8 cellular contexts compared by ENCODE assay signal in the genomic region with DNA sequence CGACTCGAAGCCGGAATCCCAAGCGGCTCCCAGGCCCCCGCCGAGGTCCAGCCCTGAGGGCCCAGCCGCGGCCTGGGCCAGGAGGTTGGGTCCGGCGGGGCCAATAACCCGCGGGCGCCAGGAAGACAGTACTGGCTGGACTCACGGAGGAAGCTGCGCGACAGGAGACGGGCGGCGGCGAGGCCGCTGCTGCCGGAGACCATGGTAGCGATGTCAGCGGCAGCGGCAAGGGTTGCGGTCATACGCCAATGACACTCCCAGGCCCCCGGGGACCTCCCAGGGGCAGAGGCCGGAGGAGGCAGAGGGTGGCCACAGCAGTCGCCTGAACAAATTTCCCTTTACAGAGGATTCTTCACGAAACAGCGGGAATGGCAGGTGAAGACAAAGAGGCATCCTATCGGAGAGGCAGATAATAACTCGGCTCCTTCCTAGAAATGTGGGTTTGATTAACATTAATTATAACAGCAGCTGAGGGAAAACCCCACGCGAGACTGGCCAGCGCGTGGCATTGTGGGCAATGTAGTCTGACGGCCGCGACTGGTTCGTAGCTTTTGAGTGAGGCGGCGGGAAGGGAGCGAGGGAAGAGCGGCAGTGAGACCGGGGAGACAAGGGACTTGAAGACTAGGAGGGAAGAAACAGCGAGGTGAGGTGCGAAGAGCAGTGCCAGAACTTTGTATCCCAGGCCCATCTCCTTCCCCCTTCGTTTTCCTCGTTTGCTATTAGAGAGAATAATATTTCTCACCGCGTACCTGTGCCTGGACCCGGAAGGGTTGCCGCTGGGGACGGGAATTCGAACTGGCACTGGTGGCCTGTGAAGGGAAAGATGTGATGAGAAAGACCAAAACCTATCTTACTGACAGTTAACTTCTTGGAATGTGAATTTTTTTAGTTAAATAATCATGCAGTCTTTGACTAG. TPM values are rescaled to one million over a fixed set of nuclear protein-coding genes. Genes with fewer than 3 reads are reported as not detected.
A peak's percentile ranks its signal among the peaks of the same experiment; 100 is the strongest.
DNase-seq lines count a peak whose midpoint lies in the region; ATAC-seq and TF ChIP-seq lines count a peak whose summit lies in the region.

SUCLG1 (minus strand) TSS at position 253 of the 916 bp plus-strand sequence; CDS start at position 242, 11 bp downstream.

- peak; percentile 96 for ATAC-seq in HG02623 (IDR thresholded peaks at IDR 0.05; ENCODE audit: unreplicated experiment)

- H3K4me1 Mint-ChIP-seq in activated naive CD8-positive, alpha-beta T cell (ENCODE audit: low read depth) = peaks cover 47% of the 10 kb centered on the region
- H3K4me1 Mint-ChIP-seq in glutamatergic neuron (ENCODE audit: low read depth, unreplicated experiment) (peaks cover 4% of the 10 kb centered on the region), osteocyte (ENCODE audit: unreplicated experiment) (peaks cover 30% of the 10 kb centered on the region)

- no peaks in the 10 kb centered on the region for H3K27me3 ChIP-seq in thymus (ENCODE audit: control insufficient read depth, insufficient read depth)

- peak within 1 kb of the TSS; percentile 81 for H3K27ac ChIP-seq in thymus (ENCODE audit: low read depth)

- peak within 1 kb of the TSS; percentile 99 for H3K27ac Mint-ChIP-seq in activated naive CD8-positive, alpha-beta T cell
- H3K27ac Mint-ChIP-seq in glutamatergic neuron (ENCODE audit: unreplicated experiment) = peak within 1 kb of the TSS; percentile 96
- H3K27ac Mint-ChIP-seq in osteocyte (ENCODE audit: unreplicated experiment) = peak within 1 kb of the TSS; percentile 98

- under 1% methylated on average over 57 of the region's 57 CpGs for WGBS in thymus

- peak within 1 kb of the TSS; percentile 93 for H3K4me3 Mint-ChIP-seq in activated naive CD8-positive, alpha-beta T cell
- H3K4me3 Mint-ChIP-seq in glutamatergic neuron (ENCODE audit: unreplicated experiment) = peak within 1 kb of the TSS; percentile 95
- H3K4me3 Mint-ChIP-seq in osteocyte (ENCODE audit: unreplicated experiment) = peak within 1 kb of the TSS; percentile 96

- no peaks in the 10 kb centered on the region for H3K9me3 Mint-ChIP-seq in activated naive CD8-positive, alpha-beta T cell (ENCODE audit: low read depth)
- no peaks in the 10 kb centered on the region for H3K9me3 Mint-ChIP-seq in glutamatergic neuron (ENCODE audit: unreplicated experiment)
- H3K9me3 Mint-ChIP-seq in osteocyte (ENCODE audit: unreplicated experiment) = no peaks in the 10 kb centered on the region

- TF ChIP-seq CTCF in GM10248 (IDR thresholded peaks at IDR 0.05; ENCODE audit: control extremely low read depth, extremely low read depth, low read depth, missing control alignments) = no peak
- no peak for TF ChIP-seq CTCF in glutamatergic neuron (IDR thresholded peaks at IDR 0.05; ENCODE audit: partially characterized antibody, unreplicated experiment)
- no peak for TF ChIP-seq CTCF in osteocyte (IDR thresholded peaks at IDR 0.05)

- POLR2A ChIA-PET in GM10248 (lab: Yijun Ruan, JAX) = interaction anchor here (0.5 to 0.6 kb wide), 2 partner anchors 12 to 901 kb away, joined by 3 to 5 read pairs; no protein-coding TSS in a partner anchor

- H3K9me3 ChIP-seq in thymus (ENCODE audit: control insufficient read depth) = no peaks in the 10 kb centered on the region

- H3K4me1 ChIP-seq in thymus (ENCODE audit: control insufficient read depth, insufficient read depth, low read length) = peaks cover 9% of the 10 kb centered on the region

- CTCF ChIA-PET in GM10248 (lab: Yijun Ruan, JAX) = interaction anchor here (1.2 to 3.4 kb wide), 3 partner anchors 12 to 466 kb away, joined by 3 to 12 read pairs (median 4); no protein-coding TSS in a partner anchor

- no peaks in the 10 kb centered on the region for H3K36me3 ChIP-seq in thymus (ENCODE audit: control insufficient read depth, insufficient read depth)

- DNase-seq in GM10248 (ENCODE audit: extremely low spot score) (peak; percentile 92), NCI-H1105 (lab: John Stamatoyannopoulos, UW) (peak; percentile 74), SKM-1 treated with dmso at 0.1 percent for 144 hours (lab: John Stamatoyannopoulos, UW; ENCODE audit: unreplicated experiment) (peak; percentile 93), glutamatergic neuron (peak; percentile 89), osteocyte (ENCODE audit: extremely low spot score, unreplicated experiment) (peak; percentile 89)

- H3K36me3 Mint-ChIP-seq in activated naive CD8-positive, alpha-beta T cell = peaks cover 2% of the 10 kb centered on the region
- H3K36me3 Mint-ChIP-seq in glutamatergic neuron (ENCODE audit: unreplicated experiment) (no peaks in the 10 kb centered on the region), osteocyte (ENCODE audit: unreplicated experiment) (no peaks in the 10 kb centered on the region)

- peak within 1 kb of the TSS; percentile 97 for H3K4me3 ChIP-seq in thymus (ENCODE audit: low read length)

- H3K27me3 Mint-ChIP-seq in activated naive CD8-positive, alpha-beta T cell = no peaks in the 10 kb centered on the region
- peaks cover 1% of the 10 kb centered on the region for H3K27me3 Mint-ChIP-seq in glutamatergic neuron (ENCODE audit: unreplicated experiment)
- H3K27me3 Mint-ChIP-seq in osteocyte (ENCODE audit: unreplicated experiment) = peaks cover 4% of the 10 kb centered on the region

RNA-seq across cellular contexts. Expression of gene SUCLG1, which starts in this region (rescaled TPM):
- total RNA-seq in glutamatergic neuron (ENCODE audit: unreplicated experiment) (68.5 TPM), osteocyte (51.8 and 52.4 TPM in 2 replicates)
- polyA plus RNA-seq in thymus = 77.2 TPM

Comparison
In these comparisons a context has a peak if more than half of its experiments do, and no peak if none do; other contexts are left out.
1. Peak in every context shown above with its lines: DNase-seq, ATAC-seq, H3K4me3 ChIP-seq and H3K27ac ChIP-seq.